ENCODE assay signal across 30 cellular contexts in the genomic region with DNA sequence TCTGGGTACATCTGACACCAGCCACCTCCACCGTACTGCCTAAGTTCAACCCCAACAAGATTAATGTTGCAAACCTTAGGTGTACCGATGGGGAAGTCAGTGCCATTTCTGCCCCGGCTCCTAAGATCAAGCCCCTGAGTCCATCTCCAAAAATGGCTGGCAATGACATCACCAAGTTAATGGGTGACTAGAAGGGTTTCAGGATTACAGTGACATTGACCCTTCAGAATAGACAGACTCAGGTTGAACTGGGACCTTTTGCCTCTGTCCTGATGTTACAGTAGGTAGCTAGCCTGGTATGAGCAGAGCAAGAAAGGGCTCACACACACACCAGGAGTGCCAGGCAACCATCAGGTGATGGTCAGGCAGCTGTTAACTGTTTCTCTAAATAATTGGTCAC.
"Had no signal": no experiment of that assay in that cellular context is flagged by ENCODE, and none has a peak within 500 bp of the region (broad histone marks: within the 10 kb centered on the region; RNA-seq: fewer than 3 reads in every experiment).

No MANE protein-coding gene starts in this region.

- H3K27me3 ChIP-seq: neural progenitor cell, ovary, tibial artery, upper lobe of left lung, vagina had no signal

- H3K9me3 ChIP-seq: ovary, psoas muscle, spleen, thoracic aorta, tibial artery, upper lobe of left lung, vagina had no signal

- H2AFZ ChIP-seq: neural progenitor cell, parathyroid adenoma had no signal

- H3K27ac Mint-ChIP-seq: naive thymus-derived CD4-positive, alpha-beta T cell; natural killer cell; nephron; neural progenitor cell; progenitor cell of endocrine pancreas; stimulated activated memory B cell treated with anti-CD40 and anti-IgM and Interleukin-4, amounts not matched to agents 10 μg/mL and 1 μg/mL and 100 μg/mL, for 72 hours; stimulated activated naive CD8-positive, alpha-beta T cell treated with anti-CD3 and anti-CD28 coated beads, Interleukin-15, Interleukin-2, amounts not matched to agents 100 ng/mL and 50 ng/mL, for 24 hours had no signal

- H3K9me3 Mint-ChIP-seq: natural killer cell; stimulated activated naive CD8-positive, alpha-beta T cell treated with anti-CD3 and anti-CD28 coated beads, Interleukin-15, Interleukin-2, amounts not matched to agents 100 ng/mL and 50 ng/mL, for 24 hours had no signal

- ATAC-seq: naive thymus-derived CD4-positive, alpha-beta T cell; natural killer cell; psoas muscle; right cardiac atrium; sciatic nerve; stimulated activated memory B cell treated with anti-CD40 and anti-IgM and Interleukin-4, amounts not matched to agents 10 μg/mL and 1 μg/mL and 100 μg/mL, for 72 hours had no signal

- H3K4me1 ChIP-seq: neural progenitor cell, parathyroid adenoma, psoas muscle, spleen, stomach, tibial artery, upper lobe of left lung, vagina had no signal

- H3K4me3 ChIP-seq: neural progenitor cell, ovary, psoas muscle, skin epidermis, smooth muscle cell, spleen, stomach, thoracic aorta, tibial artery, upper lobe of left lung, vagina had no signal

- H3K27ac ChIP-seq: neural progenitor cell, ovary, parathyroid adenoma, psoas muscle, skin epidermis, spleen, stomach, thoracic aorta, tibial artery, upper lobe of left lung, vagina had no signal

- H3K4me1 Mint-ChIP-seq: naive thymus-derived CD4-positive, alpha-beta T cell; natural killer cell; nephron; neural progenitor cell had no signal

- H3K36me3 ChIP-seq: neural progenitor cell, ovary, spleen, stomach, thoracic aorta, tibial artery, upper lobe of left lung, vagina had no signal

- H3K9ac ChIP-seq: neural progenitor cell, parathyroid adenoma had no signal

- FAIRE-seq: urothelium cell line had no signal

- DNase-seq: naive thymus-derived CD4-positive, alpha-beta T cell; natural killer cell; occipital lobe; ovary; posterior cingulate gyrus; psoas muscle; right cardiac atrium; spleen; stimulated activated CD4-positive, alpha-beta T cell treated with anti-CD3 and anti-CD28 coated beads, Interleukin-12 subunit alpha, Interleukin-12 subunit beta, amount 100 ng/mL, for 4 hours; stimulated activated CD4-positive, alpha-beta T cell treated with anti-CD3 and anti-CD28 coated beads, Interleukin-1b, Interleukin-23, amount 100 ng/mL, for 48 hours; stimulated activated CD4-positive, alpha-beta T cell treated with anti-CD3 and anti-CD28 coated beads, Interleukin-4, amount 100 ng/mL, for 1 hour; stimulated activated CD4-positive, alpha-beta T cell treated with anti-CD3 and anti-CD28 coated beads, Interleukin-4, amount 100 ng/mL, for 4 hours; stimulated activated CD8-positive, alpha-beta memory T cell treated with anti-CD3 and anti-CD28 coated beads, Interleukin-4, amount 100 ng/mL, for 48 hours; stimulated activated naive CD4-positive, alpha-beta T cell treated with Interleukin-2 at 50 U/mL for 16 hours; stomach; tibial artery; trophoblast cell; upper lobe of left lung had no signal

- H3K79me2 ChIP-seq: parathyroid adenoma had no signal

- H3K36me3 Mint-ChIP-seq: naive thymus-derived CD4-positive, alpha-beta T cell; natural killer cell; neural progenitor cell; stimulated activated memory B cell treated with anti-CD40 and anti-IgM and Interleukin-4, amounts not matched to agents 10 μg/mL and 1 μg/mL and 100 μg/mL, for 72 hours had no signal

- H3K4me3 Mint-ChIP-seq: naive thymus-derived CD4-positive, alpha-beta T cell; natural killer cell; nephron; neural progenitor cell; stimulated activated memory B cell treated with anti-CD40 and anti-IgM and Interleukin-4, amounts not matched to agents 10 μg/mL and 1 μg/mL and 100 μg/mL, for 72 hours; stimulated activated naive CD8-positive, alpha-beta T cell treated with anti-CD3 and anti-CD28 coated beads, Interleukin-15, Interleukin-2, amounts not matched to agents 100 ng/mL and 50 ng/mL, for 24 hours had no signal

- H3K4me2 ChIP-seq: neural progenitor cell, smooth muscle cell had no signal
